20 cellular contexts compared by ENCODE assay signal in the genomic region with DNA sequence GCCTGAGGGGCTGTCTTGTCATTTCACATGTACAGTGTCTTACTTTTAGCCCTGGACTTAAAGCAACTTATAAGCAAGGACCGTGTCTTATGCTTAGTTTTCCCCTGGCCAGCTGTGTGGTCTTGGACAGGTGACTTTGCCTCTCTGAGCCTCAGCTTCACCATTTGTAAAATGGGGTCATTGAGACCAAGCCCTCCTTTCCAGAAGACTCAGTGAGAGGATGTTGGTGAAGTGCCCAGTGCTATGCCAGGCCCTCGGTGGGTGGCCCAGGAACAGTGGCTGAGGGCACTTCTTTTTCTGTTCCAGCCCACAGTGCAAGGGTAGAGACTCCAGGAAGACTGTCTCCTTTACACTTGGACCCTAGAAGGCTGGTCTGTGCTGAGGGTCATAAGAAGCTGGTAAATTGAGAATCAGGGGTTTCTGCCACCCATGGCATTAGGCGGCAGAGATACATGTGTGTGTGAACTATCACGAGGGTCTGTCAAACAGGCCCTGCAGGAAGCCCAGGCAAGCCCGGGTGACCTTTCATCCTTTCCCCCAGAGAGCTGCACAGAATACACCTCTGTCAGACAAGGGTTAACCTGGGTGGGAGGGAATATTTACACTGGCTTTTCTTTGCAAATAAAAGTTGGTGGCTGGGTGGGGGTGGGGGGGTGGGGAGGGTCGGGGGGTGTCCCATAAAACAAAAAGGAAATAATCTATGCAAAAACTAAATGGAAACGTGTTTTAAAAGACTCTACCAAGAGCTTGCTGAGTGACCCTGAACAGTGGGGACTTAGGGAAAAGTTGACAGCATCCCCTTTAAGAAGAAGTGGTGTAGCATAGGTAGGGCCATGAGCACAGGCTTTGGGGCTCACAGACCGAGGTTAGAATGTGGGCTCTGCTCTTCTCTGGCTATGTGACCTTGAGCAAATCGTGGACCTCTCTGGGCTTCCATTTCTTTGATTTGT. TPM values are rescaled to one million over a fixed set of nuclear protein-coding genes. Genes with fewer than 3 reads are reported as not detected.
A peak's percentile ranks its signal among the peaks of the same experiment; 100 is the strongest.
DNase-seq lines count a peak whose midpoint lies in the region; ATAC-seq, FAIRE-seq and TF ChIP-seq lines count a peak whose summit lies in the region.
"Had no signal": no experiment of that assay in that cellular context is flagged by ENCODE, and none has a peak within 500 bp of the region (broad histone marks: within the 10 kb centered on the region; RNA-seq: fewer than 3 reads in every experiment).

No MANE protein-coding gene starts in this region.

- peaks cover 22% of the 10 kb centered on the region for H3K27me3 ChIP-seq in left ventricle myocardium inferior (ENCODE audit: low read depth)

- H3K27ac ChIP-seq in left ventricle myocardium inferior (replicated peaks) (no peak overlapping the region), kidney (ENCODE audit: low read depth in 2 of 2, low read length in 2 of 2) (no peak overlapping the region), OCI-LY7 (ENCODE audit: low read depth, low read length, poor library complexity, severe bottlenecking) (no peak overlapping the region)

- POLR2A ChIA-PET in OCI-LY7 (lab: Charles Lee) (no interaction called here), WTC11 (lab: Charles Lee) (no interaction called here)

- H2AFZ ChIP-seq in OCI-LY7 (ENCODE audit: low read length) = no peak overlapping the region

- H3K9me3 Mint-ChIP-seq in progenitor cell of endocrine pancreas (ENCODE audit: low read depth) (no peaks in the 10 kb centered on the region), WTC11 (no peaks in the 10 kb centered on the region)
- H3K9me3 Mint-ChIP-seq: CD8-positive, alpha-beta T cell had no signal

- H3K4me3 Mint-ChIP-seq in progenitor cell of endocrine pancreas (ENCODE audit: low read depth) = no peak overlapping the region
- H3K4me3 Mint-ChIP-seq in WTC11 = no peak overlapping the region
- H3K4me3 Mint-ChIP-seq: CD8-positive, alpha-beta T cell had no signal

- peak; percentile 33 for DNase-seq in cardiac septum (ENCODE audit: low spot score)
- no peak for DNase-seq in left ventricle myocardium inferior
- peak; percentile 23 for DNase-seq in kidney
- no peak for DNase-seq in progenitor cell of endocrine pancreas (ENCODE audit: low spot score, unreplicated experiment)
- no peak for DNase-seq in NCI-H146 (lab: John Stamatoyannopoulos, UW)
- no peak for DNase-seq in OCI-LY7 (ENCODE audit: low spot score)
- no peak for DNase-seq in WTC11 (ENCODE audit: low spot score)
- DNase-seq: AML-193; CD8-positive, alpha-beta T cell; DMS153; GOT3; Kasumi-1; NCI-H1417; NCI-H187; NCI-H446; NCI-H69 had no signal

- no peaks in the 10 kb centered on the region for H3K27me3 Mint-ChIP-seq in progenitor cell of endocrine pancreas
- peaks cover 29% of the 10 kb centered on the region for H3K27me3 Mint-ChIP-seq in WTC11 (ENCODE audit: low read depth)

- H3K4me3 ChIP-seq in left ventricle myocardium inferior = no peak overlapping the region
- no peak overlapping the region for H3K4me3 ChIP-seq in kidney (ENCODE audit: low read length in 2 of 2)
- no peak overlapping the region for H3K4me3 ChIP-seq in OCI-LY7 (ENCODE audit: low read depth, low read length, poor library complexity, severe bottlenecking)

- H3K36me3 ChIP-seq in left ventricle myocardium inferior (no peaks in the 10 kb centered on the region), kidney (ENCODE audit: control insufficient read depth in 1 of 2, insufficient read depth in 2 of 2, low read length in 2 of 2) (no peaks in the 10 kb centered on the region), OCI-LY7 (ENCODE audit: insufficient read depth, low read length) (no peaks in the 10 kb centered on the region)

- H3K9ac ChIP-seq in kidney (ENCODE audit: low read length in 2 of 2) = no peak overlapping the region

- BruUV-seq in OCI-LY7 (replicated peaks; lab: Mats Ljungman, UMichigan) = no TSS peak

- no peak for FAIRE-seq in kidney (lab: Jason Lieb, UNC)
- FAIRE-seq: GM12891 had no signal

- intact Hi-C loops in cardiac septum (cut with DNase I) (loop anchor here (5.0 to 10.0 kb wide), 2 partner anchors 65 to 127 kb away; no protein-coding TSS in a partner anchor), left ventricle myocardium inferior (cut with micrococcal nuclease) (no loop called here), kidney (cut with DNase I) (no loop called here), OCI-LY7 (cut with micrococcal nuclease; ENCODE audit: unreplicated experiment) (no loop called here)

- H3K4me1 Mint-ChIP-seq in progenitor cell of endocrine pancreas (ENCODE audit: low read depth) (peaks cover 77% of the 10 kb centered on the region), WTC11 (peaks cover 7% of the 10 kb centered on the region; the same call in 1 of the 2 replicates)

- TF ChIP-seq CTCF in left ventricle myocardium inferior (IDR thresholded peaks at IDR 0.05; ENCODE audit: borderline replicate concordance) (no peak), kidney (IDR thresholded peaks at IDR 0.05; ENCODE audit: borderline replicate concordance, extremely low read depth, insufficient read depth) (no peak), progenitor cell of endocrine pancreas (IDR thresholded peaks at IDR 0.05; ENCODE audit: unreplicated experiment) (no peak), OCI-LY7 (conservative IDR thresholded peaks at IDR 0.05; ENCODE audit: low read length) (no peak), WTC11 (IDR thresholded peaks at IDR 0.05) (no peak)

- no peaks in the 10 kb centered on the region for H3K79me2 ChIP-seq in OCI-LY7 (ENCODE audit: insufficient read depth, low read depth, low read length)

- peaks cover 15% of the 10 kb centered on the region for H3K4me1 ChIP-seq in left ventricle myocardium inferior
- H3K4me1 ChIP-seq in kidney (ENCODE audit: control insufficient read depth in 1 of 2, insufficient read depth in 1 of 2, low read depth in 1 of 2, low read length in 2 of 2) = peaks cover 0 to 2% of the 10 kb centered on the region in 2 donors
- no peaks in the 10 kb centered on the region for H3K4me1 ChIP-seq in OCI-LY7 (ENCODE audit: insufficient read depth, low read length, poor library complexity, severe bottlenecking)

- no peaks in the 10 kb centered on the region for H3K36me3 Mint-ChIP-seq in progenitor cell of endocrine pancreas (ENCODE audit: insufficient read depth)
- H3K36me3 Mint-ChIP-seq in WTC11 = no peaks in the 10 kb centered on the region
- H3K36me3 Mint-ChIP-seq: CD8-positive, alpha-beta T cell had no signal

- H4K20me1 ChIP-seq in OCI-LY7 (ENCODE audit: insufficient read depth, low read length) = no peaks in the 10 kb centered on the region

- no peaks in the 10 kb centered on the region for H3K9me2 ChIP-seq in OCI-LY7 (ENCODE audit: insufficient read depth, low read length)

- H3K27ac Mint-ChIP-seq in progenitor cell of endocrine pancreas = peak overlapping the region; percentile 97
- no peak overlapping the region for H3K27ac Mint-ChIP-seq in WTC11
- H3K27ac Mint-ChIP-seq: CD8-positive, alpha-beta T cell had no signal

- no peaks in the 10 kb centered on the region for H3K9me3 ChIP-seq in left ventricle myocardium inferior (replicated peaks)
- no peaks in the 10 kb centered on the region for H3K9me3 ChIP-seq in kidney (ENCODE audit: control insufficient read depth in 1 of 2, low read length in 2 of 2)
- no peaks in the 10 kb centered on the region for H3K9me3 ChIP-seq in OCI-LY7 (ENCODE audit: low read length)

- H3K4me2 ChIP-seq in OCI-LY7 (ENCODE audit: low read length) = no peak overlapping the region

- CTCF ChIA-PET in OCI-LY7 (lab: Charles Lee; ENCODE audit: unreplicated experiment) (no interaction called here), WTC11 (lab: Charles Lee) (interaction anchor here (1.4 to 3.0 kb wide), 3 partner anchors 11 to 36 kb away, joined by 3 to 30 read pairs (median 7); partner anchors contain the start of gene COL27A1)

- no peak for ATAC-seq in WTC11
- ATAC-seq: CD8-positive, alpha-beta T cell had no signal

TF ChIP-seq in WTC11, 78 proteins besides CTCF, POLR2A, EP300 and RAD21 (continues in another document):
- TF ChIP-seq ZNF263 (CRISPR knock-in tag; IDR thresholded peaks at IDR 0.05; ENCODE audit: low read depth) (no peak), ZNF281 (CRISPR knock-in tag; IDR thresholded peaks at IDR 0.05) (no peak)

RNA-seq across cellular contexts. Expression of gene KIF12, which starts 20.4 kb away (rescaled TPM):
- not detected for total RNA-seq in cardiac septum
- not detected for total RNA-seq in left ventricle myocardium inferior
- total RNA-seq in kidney = 202 TPM
- polyA plus RNA-seq in kidney (ENCODE audit: insufficient read depth, low read depth, low replicate concordance) = 155 TPM
- total RNA-seq in progenitor cell of endocrine pancreas = 166 and 176 TPM in 2 replicates
- not detected in 2 replicates for total RNA-seq in OCI-LY7 (2014; rRNA removed; shearing (Covaris generic))
- total RNA-seq in OCI-LY7 (2022) = not detected in 2 replicates
- total RNA-seq in WTC11 (2021) = 3.0 to 4.0 TPM (median 3.1 TPM) in 3 replicates
- total RNA-seq: CD8-positive, alpha-beta T cell; MCF 10A had no signal
- polyA plus RNA-seq: AG04450 had no signal

RNA-seq across cellular contexts. Expression of gene COL27A1, which starts 35.8 kb away (rescaled TPM):
- total RNA-seq in cardiac septum (12.8 TPM), left ventricle myocardium inferior (6.4 TPM), kidney (45.6 TPM), progenitor cell of endocrine pancreas (162 and 178 TPM in 2 replicates), OCI-LY7 (2022) (not detected in 2 replicates), WTC11 (2021) (34.5 to 47.5 TPM (median 36.9 TPM) in 3 replicates)
- 13.6 TPM for polyA plus RNA-seq in kidney (ENCODE audit: insufficient read depth, low read depth, low replicate concordance)
- not detected in 2 replicates for total RNA-seq in OCI-LY7 (2014; rRNA removed; shearing (Covaris generic))

RNA-seq across cellular contexts. Expression of gene AMBP, which starts 41.4 kb away (rescaled TPM):
- not detected for total RNA-seq in cardiac septum
- total RNA-seq in left ventricle myocardium inferior = not detected
- total RNA-seq in kidney = 5.3 TPM
- polyA plus RNA-seq in kidney (ENCODE audit: insufficient read depth, low read depth, low replicate concordance) = 43.5 TPM
- total RNA-seq in progenitor cell of endocrine pancreas = 678 and 717 TPM in 2 replicates
- total RNA-seq in OCI-LY7 (2014; rRNA removed; shearing (Covaris generic)) = not detected in 2 replicates
- total RNA-seq in OCI-LY7 (2022) = not detected in 2 replicates
- 3.3 to 3.6 TPM (median 3.5 TPM) in 3 replicates for total RNA-seq in WTC11 (2021)
- total RNA-seq: CD8-positive, alpha-beta T cell; G401; MCF 10A had no signal

Comparison
In these comparisons a context has a peak if more than half of its experiments do, and no peak if none do; other contexts are left out.
1. DNase-seq: peak in cardiac septum (single experiment) and kidney (single experiment); none in left ventricle myocardium inferior (single experiment), progenitor cell of endocrine pancreas (single experiment), NCI-H146 (single experiment), OCI-LY7 (single experiment) and WTC11 (single experiment).
2. RNA of gene KIF12, which starts 20.4 kb away (total RNA-seq): 202 TPM in kidney (single experiment) and 166 to 176 TPM in progenitor cell of endocrine pancreas; 3.0 to 4.0 TPM in WTC11, not detected in cardiac septum (single experiment), not detected in left ventricle myocardium inferior (single experiment) and not detected in OCI-LY7; every median in the first group is over 10 times any median in the second.
3. RNA of gene AMBP, which starts 41.4 kb away (total RNA-seq): 678 to 717 TPM in progenitor cell of endocrine pancreas; 5.3 TPM in kidney (single experiment), 3.3 to 3.6 TPM in WTC11, not detected in cardiac septum (single experiment), not detected in left ventricle myocardium inferior (single experiment) and not detected in OCI-LY7; every median in the first group is over 100 times any median in the second.